Comparison of ENCODE assay signal across 9 cellular contexts in genomic region chr6:110509617-110510231, GRCh38.
DNase-seq lines count a peak whose midpoint lies in the region; ATAC-seq and TF ChIP-seq lines count a peak whose summit lies in the region.
"Had no signal": no experiment of that assay in that cellular context is flagged by ENCODE, and none has a peak within 500 bp of the region (broad histone marks: within the 10 kb centered on the region; RNA-seq: fewer than 3 reads in every experiment).

No MANE protein-coding gene starts in this region.

- no peak overlapping the region for H3K27ac Mint-ChIP-seq in T-helper 2 cell treated with Interferon-gamma antibody and Interleukin-4, amounts not matched to agents 5 μg/mL and 100 μg/mL, for 36 hours

- no peak overlapping the region for H3K4me3 Mint-ChIP-seq in T-helper 2 cell treated with Interferon-gamma antibody and Interleukin-4, amounts not matched to agents 5 μg/mL and 100 μg/mL, for 36 hours

- H3K36me3 Mint-ChIP-seq in T-helper 2 cell treated with Interferon-gamma antibody and Interleukin-4, amounts not matched to agents 5 μg/mL and 100 μg/mL, for 36 hours (ENCODE audit: low read depth): no peaks in the 10 kb centered on the region

- DNase-seq in HS-27A (ENCODE audit: low read depth) (peak; percentile 73), fibroblast of gingiva (ENCODE audit: low read depth) (peak; percentile 31), skeletal muscle cell (ENCODE audit: low read depth) (peak; percentile 67), NCI-H1930 (lab: John Stamatoyannopoulos, UW) (no peak), GM03348 (ENCODE audit: low spot score) (no peak)
- no peak for DNase-seq in T-helper 2 cell treated with Interferon-gamma antibody and Interleukin-4, amounts not matched to agents 5 μg/mL and 100 μg/mL, for 36 hours (ENCODE audit: low spot score)
- DNase-seq: NCI-H510A, right lobe of liver had no signal

- no peak overlapping the region for H3K4me3 ChIP-seq in skeletal muscle cell (ENCODE audit: low read depth, low read length)
- H3K4me3 ChIP-seq: right lobe of liver had no signal

- no peaks in the 10 kb centered on the region for H3K4me1 Mint-ChIP-seq in T-helper 2 cell treated with Interferon-gamma antibody and Interleukin-4, amounts not matched to agents 5 μg/mL and 100 μg/mL, for 36 hours (ENCODE audit: low read depth)

- peaks cover 10% of the 10 kb centered on the region for H3K27me3 Mint-ChIP-seq in T-helper 2 cell treated with Interferon-gamma antibody and Interleukin-4, amounts not matched to agents 5 μg/mL and 100 μg/mL, for 36 hours (ENCODE audit: low read depth)

- H3K9me3 Mint-ChIP-seq in T-helper 2 cell treated with Interferon-gamma antibody and Interleukin-4, amounts not matched to agents 5 μg/mL and 100 μg/mL, for 36 hours: no peaks in the 10 kb centered on the region

- peak; percentile 84 for ATAC-seq in SK-N-SH treated with all-trans-retinoic acid at 6 μM for 48 hours

TF ChIP-seq in SK-N-SH treated with all-trans-retinoic acid at 6 μM for 48 hours, 23 proteins besides CTCF, POLR2A, EP300 and RAD21:
- TF ChIP-seq RARB (CRISPR knock-in tag; IDR thresholded peaks at IDR 0.05) (0 out of 2 replicates have a peak, but pooled peaks have one; percentile 18), SNAI2 (CRISPR knock-in tag; IDR thresholded peaks at IDR 0.05) (no peak), PPARA (CRISPR knock-in tag; IDR thresholded peaks at IDR 0.05; ENCODE audit: borderline replicate concordance) (no peak), ZNF8 (CRISPR knock-in tag; IDR thresholded peaks at IDR 0.05) (no peak), GLIS3 (CRISPR knock-in tag; IDR thresholded peaks at IDR 0.05) (no peak), ZC3H10 (CRISPR knock-in tag; IDR thresholded peaks at IDR 0.05) (no peak), POU6F1 (CRISPR knock-in tag; IDR thresholded peaks at IDR 0.05; ENCODE audit: borderline replicate concordance, low read depth) (no peak), TSHZ2 (CRISPR knock-in tag; IDR thresholded peaks at IDR 0.05) (no peak), ZNF70 (CRISPR knock-in tag; IDR thresholded peaks at IDR 0.05) (no peak), PATZ1 (CRISPR knock-in tag; IDR thresholded peaks at IDR 0.05; ENCODE audit: borderline replicate concordance) (peak; percentile 73), CSDC2 (CRISPR knock-in tag; IDR thresholded peaks at IDR 0.05) (0 out of 2 replicates have a peak, but pooled peaks have one; percentile 52), TCF4 (CRISPR knock-in tag; IDR thresholded peaks at IDR 0.05; ENCODE audit: borderline replicate concordance) (no peak), ZFP3 (CRISPR knock-in tag; IDR thresholded peaks at IDR 0.05) (peak; percentile 58; the same call in 1 of the 2 replicates), ZFP30 (CRISPR knock-in tag; IDR thresholded peaks at IDR 0.05) (no peak), ISL1 (CRISPR knock-in tag; IDR thresholded peaks at IDR 0.05) (no peak), ESRRG (CRISPR knock-in tag; IDR thresholded peaks at IDR 0.05) (no peak), CREB5 (CRISPR knock-in tag; IDR thresholded peaks at IDR 0.05; ENCODE audit: low read depth) (0 out of 2 replicates have a peak, but pooled peaks have one; percentile 32), TOX (CRISPR knock-in tag; IDR thresholded peaks at IDR 0.05; ENCODE audit: borderline replicate concordance) (peak; percentile 46; the same call in 1 of the 2 replicates), OSR1 (CRISPR knock-in tag; IDR thresholded peaks at IDR 0.05) (0 out of 2 replicates have a peak, but pooled peaks have one; percentile 48), CSRNP3 (CRISPR knock-in tag; IDR thresholded peaks at IDR 0.05) (no peak), ZNF565 (CRISPR knock-in tag; conservative IDR thresholded peaks at IDR 0.05; ENCODE audit: low read depth) (no peak), BACH2 (CRISPR knock-in tag; IDR thresholded peaks at IDR 0.05; ENCODE audit: borderline replicate concordance) (no peak), ARNTL (CRISPR knock-in tag; IDR thresholded peaks at IDR 0.05; ENCODE audit: borderline replicate concordance, low read depth) (no peak)

Comparison
In these comparisons a context has a peak if more than half of its experiments do, and no peak if none do; other contexts are left out.
1. DNase-seq: peak in HS-27A (single experiment), fibroblast of gingiva (single experiment) and skeletal muscle cell (single experiment); none in NCI-H1930 (0 of 2), GM03348 (single experiment) and T-helper 2 cell treated with Interferon-gamma antibody and Interleukin-4, amounts not matched to agents 5 μg/mL and 100 μg/mL, for 36 hours (single experiment).